Comparison of ENCODE assay signal across 32 cellular contexts in the genomic region with DNA sequence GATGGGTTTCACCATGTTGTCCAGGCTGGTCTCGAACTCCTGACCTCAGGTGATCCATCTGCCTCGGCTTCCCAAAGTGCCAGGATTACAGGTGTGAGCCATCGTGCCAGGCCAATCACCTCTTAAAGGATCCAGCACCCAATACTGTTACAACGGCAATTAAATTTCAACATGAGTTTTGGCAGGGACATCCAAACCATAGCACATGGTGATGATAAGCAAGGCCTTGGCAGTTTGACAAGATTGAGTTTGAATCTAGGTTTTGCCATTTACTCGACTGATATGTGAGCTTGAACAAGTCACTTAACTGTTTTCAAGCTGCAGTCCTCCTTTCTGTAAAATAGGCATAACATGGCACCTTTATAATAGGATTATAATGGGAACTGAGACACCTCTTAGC.
"Had no signal": no experiment of that assay in that cellular context is flagged by ENCODE, and none has a peak within 500 bp of the region (broad histone marks: within the 10 kb centered on the region; RNA-seq: fewer than 3 reads in every experiment).

No MANE protein-coding gene starts in this region.

- H3K36me3 ChIP-seq: brain microvascular endothelial cell, MG63, Peyer's patch had no signal

- ATAC-seq: activated CD8-positive, alpha-beta T cell treated with anti-CD3 and anti-CD28 coated beads, Interleukin-2, amount 10 ng/mL, durations not matched to agents 7 days and 5 days; PC-3; Right ventricle myocardium inferior; SK-N-SH treated with all-trans-retinoic acid at 6 μM for 48 hours had no signal

- H3K27me3 Mint-ChIP-seq: activated CD4-positive, alpha-beta T cell treated with anti-CD3 and anti-CD28 coated beads, Interleukin-2, amount 10 ng/mL, durations not matched to agents 24 days and 14 days; activated naive CD4-positive, alpha-beta T cell treated with anti-CD3 and anti-CD28 coated beads, Interleukin-2, amount 50 U/mL, for 24 hours; activated naive CD8-positive, alpha-beta T cell treated with anti-CD3 and anti-CD28 coated beads, Interleukin-2, amount 10 ng/mL, durations not matched to agents 7 days and 5 days; IgD-negative memory B cell had no signal

- H3K4me1 ChIP-seq: Peyer's patch had no signal

- H3K27ac Mint-ChIP-seq: activated CD4-positive, alpha-beta T cell treated with anti-CD3 and anti-CD28 coated beads, Interleukin-2, amount 10 ng/mL, durations not matched to agents 24 days and 14 days; activated CD8-positive, alpha-beta T cell treated with anti-CD3 and anti-CD28 coated beads, Interleukin-2, amount 10 ng/mL, durations not matched to agents 7 days and 5 days; activated naive CD4-positive, alpha-beta T cell treated with anti-CD3 and anti-CD28 coated beads, Interleukin-2, amount 50 U/mL, for 24 hours; activated naive CD8-positive, alpha-beta T cell treated with anti-CD3 and anti-CD28 coated beads, Interleukin-2, amount 10 ng/mL, durations not matched to agents 7 days and 5 days; activated T-cell treated with anti-CD3 and anti-CD28 coated beads, Interleukin-2, amount 50 U/mL, for 24 hours; activated T-helper 2 cell treated with anti-CD3 and anti-CD28 coated beads, Interferon-gamma antibody, Interleukin-2, Interleukin-4, amounts not matched to agents 10 μg/mL and 5 μg/mL and 100 μg/mL, durations not matched to agents 14 hours and 24 hours and 36 hours; IgD-negative memory B cell had no signal

- H3K9me3 ChIP-seq: MG63, Peyer's patch had no signal

- H3K4me3 Mint-ChIP-seq: activated CD4-positive, alpha-beta T cell treated with anti-CD3 and anti-CD28 coated beads, Interleukin-2, amount 10 ng/mL, durations not matched to agents 24 days and 14 days; activated CD8-positive, alpha-beta T cell treated with anti-CD3 and anti-CD28 coated beads, Interleukin-2, amount 10 ng/mL, durations not matched to agents 7 days and 5 days; activated naive CD4-positive, alpha-beta T cell treated with anti-CD3 and anti-CD28 coated beads, Interleukin-2, amount 50 U/mL, for 24 hours; activated naive CD8-positive, alpha-beta T cell treated with anti-CD3 and anti-CD28 coated beads, Interleukin-2, amount 10 ng/mL, durations not matched to agents 7 days and 5 days; activated T-cell treated with anti-CD3 and anti-CD28 coated beads, Interleukin-2, amount 50 U/mL, for 24 hours; IgD-negative memory B cell had no signal

- H3K27me3 ChIP-seq: brain microvascular endothelial cell, MG63, Peyer's patch had no signal

- H3K27ac ChIP-seq: brain microvascular endothelial cell, Peyer's patch, RWPE1 had no signal

- DNase-seq: activated CD4-positive, alpha-beta T cell treated with anti-CD3 and anti-CD28 coated beads, Interleukin-2, amount 10 ng/mL, durations not matched to agents 24 days and 14 days; activated CD4-positive, alpha-beta T cell treated with anti-CD3 and anti-CD28 coated beads, Interleukin-2, amount 50 U/mL, for 4 hours; activated CD8-positive, alpha-beta T cell treated with anti-CD3 and anti-CD28 coated beads, Interleukin-2, amount 10 ng/mL, durations not matched to agents 7 days and 5 days; activated gamma-delta T cell; activated naive CD4-positive, alpha-beta T cell treated with Interleukin-2 at 50 U/mL for 16 hours; activated naive CD8-positive, alpha-beta T cell treated with anti-CD3 and anti-CD28 coated beads, Interleukin-2, amount 10 ng/mL, durations not matched to agents 7 days and 5 days; activated T-cell treated with anti-CD3 and anti-CD28 coated beads, Interleukin-2, amount 50 U/mL, for 24 hours; brain microvascular endothelial cell; central memory CD4-positive, alpha-beta T cell; Karpas-422; KBM-7; MG63; MV-4-11; NCI-H1092; NCI-H1436 treated with DMSO at 0.1 percent for 48 hours; NCI-H1694 treated with DMSO at 0.1 percent for 48 hours; NCI-H2029; NCI-H345; NCI-H524 treated with DMSO at 0.1 percent for 48 hours; PC-3; Peyer's patch; SIG-M5; SW 1271; T-helper 1 cell; T-helper 2 cell; T-helper 9 cell had no signal

- H3K4me3 ChIP-seq: MG63, Peyer's patch had no signal

- H3K9me3 Mint-ChIP-seq: activated CD4-positive, alpha-beta T cell treated with anti-CD3 and anti-CD28 coated beads, Interleukin-2, amount 10 ng/mL, durations not matched to agents 24 days and 14 days; activated naive CD4-positive, alpha-beta T cell treated with anti-CD3 and anti-CD28 coated beads, Interleukin-2, amount 50 U/mL, for 24 hours had no signal

- H3K36me3 Mint-ChIP-seq: activated naive CD4-positive, alpha-beta T cell treated with anti-CD3 and anti-CD28 coated beads, Interleukin-2, amount 50 U/mL, for 24 hours had no signal
